1 cellular context compared by ENCODE assay signal in the genomic region with DNA sequence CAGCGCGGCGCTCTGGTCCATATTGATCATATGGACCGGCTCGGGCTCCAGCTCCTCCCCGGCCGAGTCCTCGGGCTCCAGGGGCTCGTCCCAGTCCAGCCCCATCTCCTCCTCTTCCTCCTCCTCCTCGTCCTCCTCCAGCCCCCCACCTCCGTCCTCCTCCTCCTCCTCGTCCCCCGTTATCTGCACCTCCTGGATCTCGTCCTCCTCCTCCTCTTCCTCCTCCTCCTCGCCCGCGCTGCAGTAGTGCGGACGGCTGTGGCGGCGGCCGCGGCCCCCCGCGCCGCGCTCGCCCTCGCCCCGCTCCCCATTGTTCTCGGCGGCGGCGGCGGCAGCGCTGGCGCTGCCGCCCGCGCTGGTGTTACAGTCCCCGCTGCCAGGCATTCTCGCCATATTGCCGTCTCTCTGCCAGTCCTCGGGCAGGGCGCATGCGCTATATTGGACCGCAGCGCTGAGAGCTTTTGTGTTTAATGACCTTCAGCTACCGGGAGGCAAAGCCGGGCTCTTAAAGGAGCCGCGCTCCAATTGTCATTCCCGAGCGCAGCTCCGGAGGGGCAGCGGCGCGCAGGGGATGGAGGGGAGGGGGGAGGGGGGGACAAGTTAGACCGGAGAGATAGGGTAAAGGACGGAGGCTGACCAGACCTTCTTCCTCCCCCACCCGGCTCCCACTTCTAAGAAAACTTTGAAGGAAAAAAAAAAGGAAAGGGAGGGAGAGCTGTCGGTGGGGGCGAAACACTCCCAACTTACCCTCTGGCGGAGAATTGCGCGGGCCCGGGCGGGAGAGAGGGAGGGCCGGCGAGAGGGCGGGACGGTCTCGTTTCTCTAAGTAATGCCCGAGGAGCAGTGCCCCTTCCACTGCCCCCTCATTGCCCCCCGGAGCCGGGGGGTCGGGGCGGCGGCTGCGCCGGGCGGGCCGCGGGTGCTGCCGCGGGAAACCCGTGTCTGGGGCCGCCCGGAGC.
TF ChIP-seq lines count a peak whose summit lies in the region.

A gene (minus strand): TSS at position 410 of the 959 bp plus-strand sequence. CDS start 17 bp downstream, at position 393.

TF ChIP-seq in HepG2, 621 proteins besides CTCF, POLR2A, EP300 and RAD21 (continued from another document):
- TF ChIP-seq, protein P1, sequence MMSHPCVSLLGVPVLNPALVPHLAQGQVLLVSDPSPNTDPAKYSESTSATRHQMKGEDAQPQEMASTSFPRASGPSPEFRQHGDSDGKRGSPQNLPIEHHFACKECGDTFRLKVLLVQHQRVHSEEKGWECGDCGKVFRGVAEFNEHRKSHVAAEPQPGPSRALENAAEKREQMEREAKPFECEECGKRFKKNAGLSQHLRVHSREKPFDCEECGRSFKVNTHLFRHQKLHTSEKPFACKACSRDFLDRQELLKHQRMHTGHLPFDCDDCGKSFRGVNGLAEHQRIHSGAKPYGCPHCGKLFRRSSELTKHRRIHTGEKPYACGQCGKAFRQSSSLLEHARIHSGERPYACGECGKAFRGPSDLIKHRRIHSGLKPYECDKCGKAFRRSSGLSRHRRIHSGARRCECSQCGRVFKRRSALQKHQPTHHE (CRISPR knock-in tag; IDR thresholded peaks at IDR 0.05; ENCODE audit: borderline replicate concordance): no peak
- TF ChIP-seq DNMT1 (CRISPR knock-in tag; IDR thresholded peaks at IDR 0.05) (no peak), ELF1 (CRISPR knock-in tag; IDR thresholded peaks at IDR 0.05) (no peak), ZNF777 (CRISPR knock-in tag; IDR thresholded peaks at IDR 0.05) (peak; percentile 86), STAG1 (CRISPR knock-in tag; IDR thresholded peaks at IDR 0.05) (no peak), POLR2AphosphoS5 (IDR thresholded peaks at IDR 0.05; ENCODE audit: low read depth, low read length) (peak; percentile 54), ZFYVE20 (CRISPR knock-in tag; IDR thresholded peaks at IDR 0.05; ENCODE audit: borderline replicate concordance, low read depth) (no peak), SMAD3 (CRISPR knock-in tag; IDR thresholded peaks at IDR 0.05) (no peak), FOXJ3 (CRISPR knock-in tag; IDR thresholded peaks at IDR 0.05; ENCODE audit: borderline replicate concordance) (no peak), CHD4 (IDR thresholded peaks at IDR 0.05; ENCODE audit: borderline replicate concordance, low read length) (no peak), SOX13 (IDR thresholded peaks at IDR 0.05) (no peak), SOX13 (CRISPR knock-in tag; conservative IDR thresholded peaks at IDR 0.05 in 1 of 2, IDR thresholded peaks at IDR 0.05 in 1 of 2) (peak in 1 of 2 experiments; percentile 18; a peak in 1 of 4 replicates), YY1 (IDR thresholded peaks at IDR 0.05; ENCODE audit: insufficient read depth, insufficient replicate concordance, low read depth, low read length) (peak; percentile 81), PHF21A (CRISPR knock-in tag; IDR thresholded peaks at IDR 0.05) (no peak), MAF1 (CRISPR knock-in tag; IDR thresholded peaks at IDR 0.05; ENCODE audit: borderline replicate concordance) (no peak), EZH2 (conservative IDR thresholded peaks at IDR 0.05; ENCODE audit: low read depth, low read length) (no peak), ZNF317 (CRISPR knock-in tag; IDR thresholded peaks at IDR 0.05) (no peak), JUNB (CRISPR knock-in tag; IDR thresholded peaks at IDR 0.05; ENCODE audit: borderline replicate concordance) (no peak), ZBTB38 (CRISPR knock-in tag; IDR thresholded peaks at IDR 0.05) (no peak), GABPA (IDR thresholded peaks at IDR 0.05; ENCODE audit: low read depth, low read length) (no peak), GABPA (CRISPR knock-in tag; IDR thresholded peaks at IDR 0.05; ENCODE audit: low read depth) (no peak), NFATC3 (CRISPR knock-in tag; IDR thresholded peaks at IDR 0.05) (no peak), SP4 (CRISPR knock-in tag; IDR thresholded peaks at IDR 0.05) (peak; percentile 41; the same call in 1 of the 2 replicates), ZSCAN25 (CRISPR knock-in tag; IDR thresholded peaks at IDR 0.05) (no peak), MAZ (IDR thresholded peaks at IDR 0.05; ENCODE audit: borderline replicate concordance, low read depth, low read length) (no peak), MAZ (CRISPR knock-in tag; IDR thresholded peaks at IDR 0.05; ENCODE audit: low read depth) (no peak), KLF9 (CRISPR knock-in tag; IDR thresholded peaks at IDR 0.05; ENCODE audit: low read depth) (no peak), TAF1 (CRISPR knock-in tag; IDR thresholded peaks at IDR 0.05) (peak; percentile 48; the same call in 1 of the 2 replicates), TCF7L2 (IDR thresholded peaks at IDR 0.05; ENCODE audit: low read depth, low read length) (no peak), ZNF292 (CRISPR knock-in tag; IDR thresholded peaks at IDR 0.05; ENCODE audit: borderline replicate concordance, low read depth) (no peak), ZNF263 (CRISPR knock-in tag; IDR thresholded peaks at IDR 0.05) (peak; percentile 81; the same call in 1 of the 2 replicates), ZNF251 (CRISPR knock-in tag; IDR thresholded peaks at IDR 0.05) (no peak), POLR2G (IDR thresholded peaks at IDR 0.05; ENCODE audit: low read depth, low read length) (peak; percentile 68), ZNF567 (CRISPR knock-in tag; IDR thresholded peaks at IDR 0.05; ENCODE audit: borderline replicate concordance) (no peak), ZBTB21 (CRISPR knock-in tag; IDR thresholded peaks at IDR 0.05) (no peak), RBFOX2 (IDR thresholded peaks at IDR 0.05; ENCODE audit: low read depth, low read length) (0 out of 2 replicates have a peak, but pooled peaks have one; percentile 25), MED1 (CRISPR knock-in tag; IDR thresholded peaks at IDR 0.05) (no peak), IKZF1 (IDR thresholded peaks at IDR 0.05) (no peak)
- TF ChIP-seq, protein P2, sequence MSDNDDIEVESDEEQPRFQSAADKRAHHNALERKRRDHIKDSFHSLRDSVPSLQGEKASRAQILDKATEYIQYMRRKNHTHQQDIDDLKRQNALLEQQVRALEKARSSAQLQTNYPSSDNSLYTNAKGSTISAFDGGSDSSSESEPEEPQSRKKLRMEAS (IDR thresholded peaks at IDR 0.05): 0 out of 2 replicates have a peak, but pooled peaks have one; percentile 15
- TF ChIP-seq, protein P3, sequence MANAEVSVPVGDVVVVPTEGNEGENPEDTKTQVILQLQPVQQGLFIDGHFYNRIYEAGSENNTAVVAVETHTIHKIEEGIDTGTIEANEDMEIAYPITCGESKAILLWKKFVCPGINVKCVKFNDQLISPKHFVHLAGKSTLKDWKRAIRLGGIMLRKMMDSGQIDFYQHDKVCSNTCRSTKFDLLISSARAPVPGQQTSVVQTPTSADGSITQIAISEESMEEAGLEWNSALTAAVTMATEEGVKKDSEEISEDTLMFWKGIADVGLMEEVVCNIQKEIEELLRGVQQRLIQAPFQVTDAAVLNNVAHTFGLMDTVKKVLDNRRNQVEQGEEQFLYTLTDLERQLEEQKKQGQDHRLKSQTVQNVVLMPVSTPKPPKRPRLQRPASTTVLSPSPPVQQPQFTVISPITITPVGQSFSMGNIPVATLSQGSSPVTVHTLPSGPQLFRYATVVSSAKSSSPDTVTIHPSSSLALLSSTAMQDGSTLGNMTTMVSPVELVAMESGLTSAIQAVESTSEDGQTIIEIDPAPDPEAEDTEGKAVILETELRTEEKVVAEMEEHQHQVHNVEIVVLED (CRISPR knock-in tag; IDR thresholded peaks at IDR 0.05; ENCODE audit: borderline replicate concordance): no peak
- TF ChIP-seq, protein P4, sequence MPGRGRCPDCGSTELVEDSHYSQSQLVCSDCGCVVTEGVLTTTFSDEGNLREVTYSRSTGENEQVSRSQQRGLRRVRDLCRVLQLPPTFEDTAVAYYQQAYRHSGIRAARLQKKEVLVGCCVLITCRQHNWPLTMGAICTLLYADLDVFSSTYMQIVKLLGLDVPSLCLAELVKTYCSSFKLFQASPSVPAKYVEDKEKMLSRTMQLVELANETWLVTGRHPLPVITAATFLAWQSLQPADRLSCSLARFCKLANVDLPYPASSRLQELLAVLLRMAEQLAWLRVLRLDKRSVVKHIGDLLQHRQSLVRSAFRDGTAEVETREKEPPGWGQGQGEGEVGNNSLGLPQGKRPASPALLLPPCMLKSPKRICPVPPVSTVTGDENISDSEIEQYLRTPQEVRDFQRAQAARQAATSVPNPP (CRISPR knock-in tag; IDR thresholded peaks at IDR 0.05): no peak
- TF ChIP-seq, protein P5, sequence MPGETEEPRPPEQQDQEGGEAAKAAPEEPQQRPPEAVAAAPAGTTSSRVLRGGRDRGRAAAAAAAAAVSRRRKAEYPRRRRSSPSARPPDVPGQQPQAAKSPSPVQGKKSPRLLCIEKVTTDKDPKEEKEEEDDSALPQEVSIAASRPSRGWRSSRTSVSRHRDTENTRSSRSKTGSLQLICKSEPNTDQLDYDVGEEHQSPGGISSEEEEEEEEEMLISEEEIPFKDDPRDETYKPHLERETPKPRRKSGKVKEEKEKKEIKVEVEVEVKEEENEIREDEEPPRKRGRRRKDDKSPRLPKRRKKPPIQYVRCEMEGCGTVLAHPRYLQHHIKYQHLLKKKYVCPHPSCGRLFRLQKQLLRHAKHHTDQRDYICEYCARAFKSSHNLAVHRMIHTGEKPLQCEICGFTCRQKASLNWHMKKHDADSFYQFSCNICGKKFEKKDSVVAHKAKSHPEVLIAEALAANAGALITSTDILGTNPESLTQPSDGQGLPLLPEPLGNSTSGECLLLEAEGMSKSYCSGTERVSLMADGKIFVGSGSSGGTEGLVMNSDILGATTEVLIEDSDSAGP (CRISPR knock-in tag; IDR thresholded peaks at IDR 0.05; ENCODE audit: borderline replicate concordance): peak; percentile 98
- TF ChIP-seq, protein P6, sequence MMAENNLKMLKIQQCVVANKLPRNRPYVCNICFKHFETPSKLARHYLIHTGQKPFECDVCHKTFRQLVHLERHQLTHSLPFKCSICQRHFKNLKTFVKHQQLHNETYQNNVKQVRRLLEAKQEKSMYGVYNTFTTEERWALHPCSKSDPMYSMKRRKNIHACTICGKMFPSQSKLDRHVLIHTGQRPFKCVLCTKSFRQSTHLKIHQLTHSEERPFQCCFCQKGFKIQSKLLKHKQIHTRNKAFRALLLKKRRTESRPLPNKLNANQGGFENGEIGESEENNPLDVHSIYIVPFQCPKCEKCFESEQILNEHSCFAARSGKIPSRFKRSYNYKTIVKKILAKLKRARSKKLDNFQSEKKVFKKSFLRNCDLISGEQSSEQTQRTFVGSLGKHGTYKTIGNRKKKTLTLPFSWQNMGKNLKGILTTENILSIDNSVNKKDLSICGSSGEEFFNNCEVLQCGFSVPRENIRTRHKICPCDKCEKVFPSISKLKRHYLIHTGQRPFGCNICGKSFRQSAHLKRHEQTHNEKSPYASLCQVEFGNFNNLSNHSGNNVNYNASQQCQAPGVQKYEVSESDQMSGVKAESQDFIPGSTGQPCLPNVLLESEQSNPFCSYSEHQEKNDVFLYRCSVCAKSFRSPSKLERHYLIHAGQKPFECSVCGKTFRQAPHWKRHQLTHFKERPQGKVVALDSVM (CRISPR knock-in tag; IDR thresholded peaks at IDR 0.05): no peak
- TF ChIP-seq, protein P7, sequence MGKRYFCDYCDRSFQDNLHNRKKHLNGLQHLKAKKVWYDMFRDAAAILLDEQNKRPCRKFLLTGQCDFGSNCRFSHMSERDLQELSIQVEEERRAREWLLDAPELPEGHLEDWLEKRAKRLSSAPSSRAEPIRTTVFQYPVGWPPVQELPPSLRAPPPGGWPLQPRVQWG (CRISPR knock-in tag; IDR thresholded peaks at IDR 0.05; ENCODE audit: borderline replicate concordance, low read depth): no peak
- TF ChIP-seq, protein P8, sequence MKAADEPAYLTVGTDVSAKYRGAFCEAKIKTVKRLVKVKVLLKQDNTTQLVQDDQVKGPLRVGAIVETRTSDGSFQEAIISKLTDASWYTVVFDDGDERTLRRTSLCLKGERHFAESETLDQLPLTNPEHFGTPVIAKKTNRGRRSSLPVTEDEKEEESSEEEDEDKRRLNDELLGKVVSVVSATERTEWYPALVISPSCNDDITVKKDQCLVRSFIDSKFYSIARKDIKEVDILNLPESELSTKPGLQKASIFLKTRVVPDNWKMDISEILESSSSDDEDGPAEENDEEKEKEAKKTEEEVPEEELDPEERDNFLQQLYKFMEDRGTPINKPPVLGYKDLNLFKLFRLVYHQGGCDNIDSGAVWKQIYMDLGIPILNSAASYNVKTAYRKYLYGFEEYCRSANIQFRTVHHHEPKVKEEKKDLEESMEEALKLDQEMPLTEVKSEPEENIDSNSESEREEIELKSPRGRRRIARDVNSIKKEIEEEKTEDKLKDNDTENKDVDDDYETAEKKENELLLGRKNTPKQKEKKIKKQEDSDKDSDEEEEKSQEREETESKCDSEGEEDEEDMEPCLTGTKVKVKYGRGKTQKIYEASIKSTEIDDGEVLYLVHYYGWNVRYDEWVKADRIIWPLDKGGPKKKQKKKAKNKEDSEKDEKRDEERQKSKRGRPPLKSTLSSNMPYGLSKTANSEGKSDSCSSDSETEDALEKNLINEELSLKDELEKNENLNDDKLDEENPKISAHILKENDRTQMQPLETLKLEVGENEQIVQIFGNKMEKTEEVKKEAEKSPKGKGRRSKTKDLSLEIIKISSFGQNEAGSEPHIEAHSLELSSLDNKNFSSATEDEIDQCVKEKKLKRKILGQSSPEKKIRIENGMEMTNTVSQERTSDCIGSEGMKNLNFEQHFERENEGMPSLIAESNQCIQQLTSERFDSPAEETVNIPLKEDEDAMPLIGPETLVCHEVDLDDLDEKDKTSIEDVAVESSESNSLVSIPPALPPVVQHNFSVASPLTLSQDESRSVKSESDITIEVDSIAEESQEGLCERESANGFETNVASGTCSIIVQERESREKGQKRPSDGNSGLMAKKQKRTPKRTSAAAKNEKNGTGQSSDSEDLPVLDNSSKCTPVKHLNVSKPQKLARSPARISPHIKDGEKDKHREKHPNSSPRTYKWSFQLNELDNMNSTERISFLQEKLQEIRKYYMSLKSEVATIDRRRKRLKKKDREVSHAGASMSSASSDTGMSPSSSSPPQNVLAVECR (CRISPR knock-in tag; IDR thresholded peaks at IDR 0.05; ENCODE audit: borderline replicate concordance): no peak
- TF ChIP-seq, protein P9, sequence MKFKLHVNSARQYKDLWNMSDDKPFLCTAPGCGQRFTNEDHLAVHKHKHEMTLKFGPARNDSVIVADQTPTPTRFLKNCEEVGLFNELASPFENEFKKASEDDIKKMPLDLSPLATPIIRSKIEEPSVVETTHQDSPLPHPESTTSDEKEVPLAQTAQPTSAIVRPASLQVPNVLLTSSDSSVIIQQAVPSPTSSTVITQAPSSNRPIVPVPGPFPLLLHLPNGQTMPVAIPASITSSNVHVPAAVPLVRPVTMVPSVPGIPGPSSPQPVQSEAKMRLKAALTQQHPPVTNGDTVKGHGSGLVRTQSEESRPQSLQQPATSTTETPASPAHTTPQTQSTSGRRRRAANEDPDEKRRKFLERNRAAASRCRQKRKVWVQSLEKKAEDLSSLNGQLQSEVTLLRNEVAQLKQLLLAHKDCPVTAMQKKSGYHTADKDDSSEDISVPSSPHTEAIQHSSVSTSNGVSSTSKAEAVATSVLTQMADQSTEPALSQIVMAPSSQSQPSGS (CRISPR knock-in tag; IDR thresholded peaks at IDR 0.05): no peak
- TF ChIP-seq, protein P10, sequence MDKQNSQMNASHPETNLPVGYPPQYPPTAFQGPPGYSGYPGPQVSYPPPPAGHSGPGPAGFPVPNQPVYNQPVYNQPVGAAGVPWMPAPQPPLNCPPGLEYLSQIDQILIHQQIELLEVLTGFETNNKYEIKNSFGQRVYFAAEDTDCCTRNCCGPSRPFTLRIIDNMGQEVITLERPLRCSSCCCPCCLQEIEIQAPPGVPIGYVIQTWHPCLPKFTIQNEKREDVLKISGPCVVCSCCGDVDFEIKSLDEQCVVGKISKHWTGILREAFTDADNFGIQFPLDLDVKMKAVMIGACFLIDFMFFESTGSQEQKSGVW (CRISPR knock-in tag; IDR thresholded peaks at IDR 0.05; ENCODE audit: borderline replicate concordance): no peak
